In the genomic region with DNA sequence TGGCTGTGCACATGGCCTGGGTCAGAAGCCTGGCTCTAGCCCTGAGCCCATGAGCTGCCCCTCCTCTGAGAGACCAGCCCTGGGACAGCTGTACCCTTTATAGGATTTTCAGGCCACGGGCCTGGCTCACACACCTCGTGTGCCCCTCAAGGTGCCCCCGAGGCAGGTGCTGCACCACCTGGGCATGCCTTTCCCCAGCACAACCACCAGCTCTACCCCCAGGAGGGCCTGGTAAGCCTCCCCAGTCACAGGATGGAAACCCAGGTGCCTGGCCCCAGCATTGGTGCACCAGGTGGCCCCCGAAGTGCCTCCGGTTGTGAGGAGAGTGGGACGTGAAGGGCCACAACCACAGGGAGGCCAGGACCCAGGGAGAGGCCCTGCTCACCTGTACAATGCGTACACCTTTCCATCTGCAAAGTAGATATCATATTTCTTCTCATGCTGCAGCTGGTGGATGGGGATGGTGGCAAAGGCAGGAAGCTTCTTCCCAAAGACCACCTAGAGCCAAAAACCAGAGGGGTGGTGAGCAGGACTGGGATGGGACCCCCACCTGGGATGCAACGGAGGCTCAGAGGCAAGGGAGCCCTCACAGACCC, we compare ENCODE assay signal across 2 cellular contexts.
TF ChIP-seq lines count a peak whose summit lies in the region.

No MANE protein-coding gene starts in this region.

TF ChIP-seq in GM12878, 131 proteins besides CTCF, POLR2A, EP300 and RAD21:
- TF ChIP-seq IKZF2 (IDR thresholded peaks at IDR 0.05) (no peak), SIN3A (IDR thresholded peaks at IDR 0.05; ENCODE audit: low read depth, low read length) (no peak), ATF7 (IDR thresholded peaks at IDR 0.05; ENCODE audit: low read depth) (no peak), BRCA1 (IDR thresholded peaks at IDR 0.05; ENCODE audit: low read depth, low read length) (no peak), FOXM1 (IDR thresholded peaks at IDR 0.05; ENCODE audit: low read depth, low read length) (no peak), SUPT20H (IDR thresholded peaks at IDR 0.05; ENCODE audit: borderline replicate concordance, control insufficient read depth, low read depth, low read length) (no peak), GABPA (IDR thresholded peaks at IDR 0.05; ENCODE audit: low read depth) (no peak), HDAC2 (IDR thresholded peaks at IDR 0.05) (no peak)
- TF ChIP-seq, protein P1, sequence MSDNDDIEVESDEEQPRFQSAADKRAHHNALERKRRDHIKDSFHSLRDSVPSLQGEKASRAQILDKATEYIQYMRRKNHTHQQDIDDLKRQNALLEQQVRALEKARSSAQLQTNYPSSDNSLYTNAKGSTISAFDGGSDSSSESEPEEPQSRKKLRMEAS (IDR thresholded peaks at IDR 0.05; ENCODE audit: low read depth, low read length) = no peak
- TF ChIP-seq, protein P2, sequence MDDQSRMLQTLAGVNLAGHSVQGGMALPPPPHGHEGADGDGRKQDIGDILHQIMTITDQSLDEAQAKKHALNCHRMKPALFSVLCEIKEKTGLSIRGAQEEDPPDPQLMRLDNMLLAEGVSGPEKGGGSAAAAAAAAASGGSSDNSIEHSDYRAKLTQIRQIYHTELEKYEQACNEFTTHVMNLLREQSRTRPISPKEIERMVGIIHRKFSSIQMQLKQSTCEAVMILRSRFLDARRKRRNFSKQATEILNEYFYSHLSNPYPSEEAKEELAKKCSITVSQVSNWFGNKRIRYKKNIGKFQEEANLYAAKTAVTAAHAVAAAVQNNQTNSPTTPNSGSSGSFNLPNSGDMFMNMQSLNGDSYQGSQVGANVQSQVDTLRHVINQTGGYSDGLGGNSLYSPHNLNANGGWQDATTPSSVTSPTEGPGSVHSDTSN (IDR thresholded peaks at IDR 0.05; ENCODE audit: insufficient replicate concordance, low read depth, low read length) = no peak
TF ChIP-seq in GM12878: peak in this region for 0.

TF ChIP-seq in neural cell, 6 proteins besides CTCF, POLR2A, EP300 and RAD21:
- TF ChIP-seq EZH2 (IDR thresholded peaks at IDR 0.05; ENCODE audit: borderline replicate concordance, insufficient read depth, low read length, poor library complexity, severe bottlenecking) (no peak), SMC3 (conservative IDR thresholded peaks at IDR 0.05; ENCODE audit: poor library complexity) (no peak), POLR2AphosphoS5 (IDR thresholded peaks at IDR 0.05) (no peak), MXI1 (conservative IDR thresholded peaks at IDR 0.05; ENCODE audit: poor library complexity, severe bottlenecking) (no peak), TAF1 (IDR thresholded peaks at IDR 0.05; ENCODE audit: low read depth) (no peak)
- TF ChIP-seq, protein P3, sequence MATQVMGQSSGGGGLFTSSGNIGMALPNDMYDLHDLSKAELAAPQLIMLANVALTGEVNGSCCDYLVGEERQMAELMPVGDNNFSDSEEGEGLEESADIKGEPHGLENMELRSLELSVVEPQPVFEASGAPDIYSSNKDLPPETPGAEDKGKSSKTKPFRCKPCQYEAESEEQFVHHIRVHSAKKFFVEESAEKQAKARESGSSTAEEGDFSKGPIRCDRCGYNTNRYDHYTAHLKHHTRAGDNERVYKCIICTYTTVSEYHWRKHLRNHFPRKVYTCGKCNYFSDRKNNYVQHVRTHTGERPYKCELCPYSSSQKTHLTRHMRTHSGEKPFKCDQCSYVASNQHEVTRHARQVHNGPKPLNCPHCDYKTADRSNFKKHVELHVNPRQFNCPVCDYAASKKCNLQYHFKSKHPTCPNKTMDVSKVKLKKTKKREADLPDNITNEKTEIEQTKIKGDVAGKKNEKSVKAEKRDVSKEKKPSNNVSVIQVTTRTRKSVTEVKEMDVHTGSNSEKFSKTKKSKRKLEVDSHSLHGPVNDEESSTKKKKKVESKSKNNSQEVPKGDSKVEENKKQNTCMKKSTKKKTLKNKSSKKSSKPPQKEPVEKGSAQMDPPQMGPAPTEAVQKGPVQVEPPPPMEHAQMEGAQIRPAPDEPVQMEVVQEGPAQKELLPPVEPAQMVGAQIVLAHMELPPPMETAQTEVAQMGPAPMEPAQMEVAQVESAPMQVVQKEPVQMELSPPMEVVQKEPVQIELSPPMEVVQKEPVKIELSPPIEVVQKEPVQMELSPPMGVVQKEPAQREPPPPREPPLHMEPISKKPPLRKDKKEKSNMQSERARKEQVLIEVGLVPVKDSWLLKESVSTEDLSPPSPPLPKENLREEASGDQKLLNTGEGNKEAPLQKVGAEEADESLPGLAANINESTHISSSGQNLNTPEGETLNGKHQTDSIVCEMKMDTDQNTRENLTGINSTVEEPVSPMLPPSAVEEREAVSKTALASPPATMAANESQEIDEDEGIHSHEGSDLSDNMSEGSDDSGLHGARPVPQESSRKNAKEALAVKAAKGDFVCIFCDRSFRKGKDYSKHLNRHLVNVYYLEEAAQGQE (IDR thresholded peaks at IDR 0.05; ENCODE audit: borderline replicate concordance) = no peak
TF ChIP-seq in neural cell: peak in this region for 0.
